ENCODE assay signal across 7 cellular contexts in genomic region chr2:110387044-110387443, GRCh38.
DNase-seq lines count a peak whose midpoint lies in the region; FAIRE-seq and TF ChIP-seq lines count a peak whose summit lies in the region.
"Not testable (repeated sequence)": the region's sequence is repeated elsewhere in the genome, so short reads cannot be mapped to it uniquely, and the experiment has no call there.

No MANE protein-coding gene starts in this region.

- H3K4me3 Mint-ChIP-seq in CD14-positive monocyte; chondrocyte (ENCODE audit: unreplicated experiment): not testable (repeated sequence)

- not testable (repeated sequence) for H3K9me3 ChIP-seq in kidney (ENCODE audit: control insufficient read depth in 1 of 2, low read length in 2 of 2); spleen

- H3K36me3 ChIP-seq in kidney (ENCODE audit: control insufficient read depth in 1 of 2, insufficient read depth in 2 of 2, low read length in 2 of 2); spleen: not testable (repeated sequence)

- H3K4me1 ChIP-seq in kidney (ENCODE audit: control insufficient read depth in 1 of 2, insufficient read depth in 1 of 2, low read depth in 1 of 2, low read length in 2 of 2); spleen: not testable (repeated sequence)

- 89 to 92% (median 92%) methylated on average over 5 to 6 of the region's 12 CpGs; no CpG with 5 or more reads in 2 of the 5 donors for whole genome bisulfite sequencing in spleen, 5 donors

- intact Hi-C loops in CD14-positive monocyte (cut with micrococcal nuclease); cardiac septum (cut with DNase I); kidney (cut with DNase I); spleen (cut with DNase I; ENCODE audit: low total_unique reads): not testable (repeated sequence)

- H3K36me3 Mint-ChIP-seq in CD14-positive monocyte; chondrocyte (ENCODE audit: low read depth): not testable (repeated sequence)

- FAIRE-seq in kidney (lab: Jason Lieb, UNC): not testable (repeated sequence)
- peak; percentile 85 for FAIRE-seq in urothelium cell line (lab: Jason Lieb, UNC)

- H3K4me1 Mint-ChIP-seq in CD14-positive monocyte; chondrocyte (ENCODE audit: low read depth): not testable (repeated sequence)

- not testable (repeated sequence) for H3K4me3 ChIP-seq in kidney (ENCODE audit: low read length in 2 of 2); spleen

- H3K27ac Mint-ChIP-seq in CD14-positive monocyte; chondrocyte (ENCODE audit: unreplicated experiment): not testable (repeated sequence)

- not testable (repeated sequence) for H3K9ac ChIP-seq in kidney (ENCODE audit: low read length in 2 of 2)

- H3K27me3 ChIP-seq in spleen (replicated peaks in 1 of 7): not testable (repeated sequence)

- not testable (repeated sequence) for H3K27ac ChIP-seq in kidney (ENCODE audit: low read depth in 2 of 2, low read length in 2 of 2); spleen

- TF ChIP-seq POLR2A in spleen (IDR thresholded peaks at IDR 0.05): not testable (repeated sequence)

- not testable (repeated sequence) for H3K9me3 Mint-ChIP-seq in CD14-positive monocyte; chondrocyte (ENCODE audit: low read depth)

- TF ChIP-seq CTCF in CD14-positive monocyte (IDR thresholded peaks at IDR 0.05); chondrocyte (IDR thresholded peaks at IDR 0.05); kidney (IDR thresholded peaks at IDR 0.05; ENCODE audit: borderline replicate concordance, extremely low read depth, insufficient read depth); spleen (IDR thresholded peaks at IDR 0.05 in 8 of 11, conservative IDR thresholded peaks at IDR 0.05 in 3 of 11): not testable (repeated sequence)

- H3K27me3 Mint-ChIP-seq in CD14-positive monocyte (ENCODE audit: low read depth in 3 of 3); chondrocyte (ENCODE audit: low read depth): not testable (repeated sequence)

- DNase-seq in CD14-positive monocyte (ENCODE audit: low spot score) (peak; percentile 27), chondrocyte (ENCODE audit: low spot score) (peak; percentile 48), cardiac septum (ENCODE audit: low spot score) (peak; percentile 14), kidney (peak; percentile 18), mesenteric fat pad (ENCODE audit: low spot score) (peak; percentile 86), spleen (peak; percentile 55)
- DNase-seq in urothelium cell line (ENCODE audit: low spot score): not testable (repeated sequence)
